ENCODE assay signal across 1 cellular context in the genomic region with DNA sequence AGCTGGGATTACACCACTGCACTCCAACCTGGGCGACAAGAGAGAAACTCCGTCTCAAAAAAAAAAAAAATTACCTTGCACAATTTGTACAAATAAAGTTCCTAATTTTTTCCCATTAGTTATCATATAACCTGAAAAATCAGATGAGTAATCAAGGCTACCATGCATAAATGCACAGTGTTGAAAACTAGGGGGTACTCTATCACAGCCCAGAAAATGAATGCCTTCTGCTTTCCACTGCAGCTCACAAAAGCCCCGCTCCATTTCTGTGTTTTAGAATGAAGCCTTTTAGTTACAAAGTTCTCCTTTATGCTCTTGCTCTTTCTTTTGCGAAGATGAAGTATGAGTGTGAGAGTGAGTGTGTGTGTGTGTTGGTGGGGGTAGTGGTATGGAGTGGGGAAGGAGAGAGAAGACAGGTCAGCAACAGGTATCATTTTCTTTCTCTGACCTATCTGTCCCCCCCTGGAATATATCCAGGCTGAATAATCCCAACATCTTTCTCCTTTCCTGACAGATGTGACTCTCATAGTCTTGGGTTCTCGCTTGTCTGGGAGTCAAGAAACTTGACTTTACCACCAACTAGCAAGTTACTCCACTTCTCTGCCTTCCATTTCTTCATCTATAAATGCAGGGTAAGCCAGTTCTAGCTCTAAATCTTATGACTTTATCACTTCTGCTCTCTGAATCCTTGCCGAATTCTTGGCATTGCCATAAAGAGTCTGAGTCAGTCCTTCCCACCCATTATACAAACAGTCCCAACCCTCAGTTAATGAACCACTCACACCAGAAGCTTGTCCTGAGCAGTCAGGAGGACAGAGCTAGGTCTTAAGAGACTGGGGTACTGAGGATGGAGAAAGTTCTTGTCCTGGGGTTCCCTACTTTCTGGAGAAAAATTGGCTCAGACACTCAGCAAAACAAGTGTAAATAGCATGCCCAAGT.
A peak's percentile ranks its signal among the peaks of the same experiment; 100 is the strongest.
TF ChIP-seq lines count a peak whose summit lies in the region.

No MANE protein-coding gene starts in this region.

TF ChIP-seq in SK-N-SH, 30 proteins besides CTCF, POLR2A, EP300 and RAD21 (continued from another document):
- TF ChIP-seq TEAD4 (IDR thresholded peaks at IDR 0.05; ENCODE audit: borderline replicate concordance, insufficient read depth) (no peak), NFIC (IDR thresholded peaks at IDR 0.05; ENCODE audit: borderline replicate concordance) (peak; percentile 23; the same call in 1 of the 2 replicates)
